Comparison of ENCODE assay signal across 8 cellular contexts in the genomic region with DNA sequence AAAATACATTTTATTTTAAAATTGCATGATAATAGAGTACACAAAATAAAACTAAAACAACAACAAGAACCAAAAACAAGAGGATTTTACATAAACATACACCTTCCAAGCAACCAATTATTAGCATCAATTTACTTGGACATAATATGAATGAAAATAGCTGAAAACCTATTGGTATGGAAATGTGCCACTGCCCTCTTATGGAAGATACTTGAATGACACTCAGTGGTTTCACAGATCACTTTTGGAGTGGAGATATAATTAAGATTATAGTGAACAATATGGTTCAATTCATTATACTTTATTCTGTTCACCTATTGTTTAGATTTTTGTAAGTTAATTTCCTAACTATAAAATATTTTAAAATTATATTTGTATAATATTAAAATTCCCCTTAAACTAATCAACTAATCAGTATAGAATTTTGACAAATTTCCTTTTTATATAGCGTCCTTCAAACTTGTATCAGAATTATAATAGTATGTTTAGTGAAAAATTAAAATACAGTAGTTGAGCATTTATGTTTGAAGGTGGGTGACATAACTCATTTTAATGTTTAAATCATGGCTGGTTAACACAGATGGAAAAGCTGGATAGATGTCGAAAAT.
DNase-seq lines count a peak whose midpoint lies in the region; ATAC-seq and TF ChIP-seq lines count a peak whose summit lies in the region.
"Had no signal": no experiment of that assay in that cellular context is flagged by ENCODE, and none has a peak within 500 bp of the region (broad histone marks: within the 10 kb centered on the region; RNA-seq: fewer than 3 reads in every experiment).

No MANE protein-coding gene starts in this region.

- H3K79me2 ChIP-seq in GM23338 (replicated peaks; ENCODE audit: insufficient read depth): no peaks in the 10 kb centered on the region
- H3K79me2 ChIP-seq in fibroblast of lung (ENCODE audit: control insufficient read depth, insufficient read depth, low read length): no peaks in the 10 kb centered on the region

- H3F3A ChIP-seq in GM23338 (replicated peaks; ENCODE audit: low read depth): no peaks in the 10 kb centered on the region

- no peaks in the 10 kb centered on the region for H3K36me3 Mint-ChIP-seq in GM23338 (ENCODE audit: low read depth)
- H3K36me3 Mint-ChIP-seq: activated naive CD8-positive, alpha-beta T cell treated with anti-CD3 and anti-CD28 coated beads, Interleukin-2, amount 10 ng/mL, durations not matched to agents 7 days and 5 days had no signal

- H3K4me2 ChIP-seq in GM23338: no peak overlapping the region
- H3K4me2 ChIP-seq in fibroblast of lung (ENCODE audit: extremely low read depth, insufficient read depth, low read length): no peak overlapping the region

- no peak overlapping the region for H2AFZ ChIP-seq in GM23338
- no peak overlapping the region for H2AFZ ChIP-seq in fibroblast of lung (ENCODE audit: low read length)

- no peak overlapping the region for H3K4me3 ChIP-seq in GM23338
- H3K4me3 ChIP-seq in fibroblast of lung (replicated peaks in 1 of 4; ENCODE audit: control extremely low read depth in 1 of 4, insufficient read depth in 1 of 4, low read depth in 3 of 4, low read length in 4 of 4): no peak overlapping the region
- no peak overlapping the region for H3K4me3 ChIP-seq in retinal pigment epithelial cell (ENCODE audit: low read length)

- no peak overlapping the region for H3K27ac ChIP-seq in GM23338 (ENCODE audit: low read depth)
- no peak overlapping the region for H3K27ac ChIP-seq in RWPE1
- no peak overlapping the region for H3K27ac ChIP-seq in fibroblast of lung (ENCODE audit: insufficient read depth, low read length)

- H3K27me3 Mint-ChIP-seq in GM23338 (ENCODE audit: insufficient read depth, low read depth, poor library complexity): no peaks in the 10 kb centered on the region

- H3K27me3 ChIP-seq in GM23338 (ENCODE audit: insufficient read depth): no peaks in the 10 kb centered on the region
- H3K27me3 ChIP-seq in fibroblast of lung (ENCODE audit: control insufficient read depth, insufficient read depth, low read length): no peaks in the 10 kb centered on the region

- no peak overlapping the region for H3K27ac Mint-ChIP-seq in GM23338
- H3K27ac Mint-ChIP-seq: activated naive CD8-positive, alpha-beta T cell treated with anti-CD3 and anti-CD28 coated beads, Interleukin-2, amount 10 ng/mL, durations not matched to agents 7 days and 5 days had no signal

- no peaks in the 10 kb centered on the region for H3K4me1 Mint-ChIP-seq in GM23338
- H3K4me1 Mint-ChIP-seq: activated naive CD8-positive, alpha-beta T cell treated with anti-CD3 and anti-CD28 coated beads, Interleukin-2, amount 10 ng/mL, durations not matched to agents 7 days and 5 days had no signal

- POLR2A ChIA-PET in GM10248 (lab: Yijun Ruan, JAX) (no interaction called here), RWPE1 (lab: Yijun Ruan, JAX; ENCODE audit: low non-redundant PET) (interaction anchor here (0.6 kb wide), 1 partner anchor 1198 kb away, joined by 5 read pairs; no protein-coding TSS in a partner anchor)

- H3K4me1 ChIP-seq in GM23338 (ENCODE audit: insufficient read depth) (no peaks in the 10 kb centered on the region), fibroblast of lung (ENCODE audit: control insufficient read depth, extremely low read depth, insufficient read depth, low read length) (no peaks in the 10 kb centered on the region)

- CTCF ChIA-PET in GM10248 (lab: Yijun Ruan, JAX): interaction anchor here (1.5 to 3.0 kb wide), 5 partner anchors 13 to 1016 kb away, joined by 4 to 11 read pairs (median 9); no protein-coding TSS in a partner anchor
- CTCF ChIA-PET in RWPE1 (lab: Yijun Ruan, JAX): interaction anchor here (0.5 to 1.1 kb wide), 12 partner anchors 10 to 576 kb away, joined by 3 to 6 read pairs (median 4); no protein-coding TSS in a partner anchor

- H3K4me3 Mint-ChIP-seq in GM23338: no peak overlapping the region
- H3K4me3 Mint-ChIP-seq: activated naive CD8-positive, alpha-beta T cell treated with anti-CD3 and anti-CD28 coated beads, Interleukin-2, amount 10 ng/mL, durations not matched to agents 7 days and 5 days had no signal

- no peak for ATAC-seq in GM23338

- H3K9me3 ChIP-seq in fibroblast of lung (ENCODE audit: control insufficient read depth, insufficient read depth, low read depth, low read length): no peaks in the 10 kb centered on the region

- peak; percentile 19 for DNase-seq in GM10248 (ENCODE audit: extremely low spot score)
- DNase-seq in GM23338 (ENCODE audit: low spot score): peak; percentile 66
- DNase-seq in Kasumi-1 (lab: John Stamatoyannopoulos, UW): peak; percentile 66
- DNase-seq in RWPE1 (ENCODE audit: low spot score): peak; percentile 45
- DNase-seq in fibroblast of lung (ENCODE audit: low read depth in 2 of 2): peak; percentile 37 to 68
- DNase-seq in retinal pigment epithelial cell (ENCODE audit: low read depth): peak; percentile 14
- DNase-seq in activated CD8-positive, alpha-beta memory T cell treated with anti-CD3 and anti-CD28 coated beads, Interleukin-2, amount 50 U/mL, for 48 hours: no peak
- DNase-seq: activated naive CD8-positive, alpha-beta T cell treated with anti-CD3 and anti-CD28 coated beads, Interleukin-2, amount 10 ng/mL, durations not matched to agents 7 days and 5 days had no signal

- no peaks in the 10 kb centered on the region for H3K9me3 Mint-ChIP-seq in GM23338
- H3K9me3 Mint-ChIP-seq: activated naive CD8-positive, alpha-beta T cell treated with anti-CD3 and anti-CD28 coated beads, Interleukin-2, amount 10 ng/mL, durations not matched to agents 7 days and 5 days had no signal

- H3K9me2 ChIP-seq in GM23338 (ENCODE audit: insufficient read depth): no peaks in the 10 kb centered on the region

- no peak overlapping the region for H3K9ac ChIP-seq in fibroblast of lung (ENCODE audit: insufficient read depth, low read length)

- TF ChIP-seq CTCF in GM10248 (IDR thresholded peaks at IDR 0.05; ENCODE audit: control extremely low read depth, extremely low read depth, low read depth, missing control alignments) (peak; percentile 51), GM23338 (conservative IDR thresholded peaks at IDR 0.05; ENCODE audit: low read depth in 2 of 2) (peak; percentile 79 to 98), RWPE1 (conservative IDR thresholded peaks at IDR 0.05; ENCODE audit: low read depth) (peak; percentile 78), fibroblast of lung (conservative IDR thresholded peaks at IDR 0.05 in 1 of 2, IDR thresholded peaks at IDR 0.05 in 1 of 2; ENCODE audit: low read depth in 1 of 2, low read length in 2 of 2) (peak; percentile 51 to 79), retinal pigment epithelial cell (conservative IDR thresholded peaks at IDR 0.05; ENCODE audit: low read depth, low read length) (peak; percentile 75)

- H4K20me1 ChIP-seq in GM23338 (replicated peaks; ENCODE audit: insufficient read depth): no peaks in the 10 kb centered on the region
- H4K20me1 ChIP-seq in fibroblast of lung (ENCODE audit: control insufficient read depth, extremely low read depth, insufficient read depth, low read length): no peaks in the 10 kb centered on the region

- no peaks in the 10 kb centered on the region for H3K36me3 ChIP-seq in GM23338 (ENCODE audit: insufficient read depth)
- no peaks in the 10 kb centered on the region for H3K36me3 ChIP-seq in fibroblast of lung (ENCODE audit: control insufficient read depth, insufficient read depth, low read length)

TF ChIP-seq in GM23338, 12 proteins besides CTCF, POLR2A, EP300 and RAD21 (continues in another document):
- TF ChIP-seq EZH2phosphoT487 (IDR thresholded peaks at IDR 0.05; ENCODE audit: unreplicated experiment): no peak
- TF ChIP-seq ZNF114 (CRISPR knock-in tag; IDR thresholded peaks at IDR 0.05): no peak
- TF ChIP-seq CREB1 (CRISPR knock-in tag; IDR thresholded peaks at IDR 0.05; ENCODE audit: low read depth): no peak
- no peak for TF ChIP-seq STAT1 (IDR thresholded peaks at IDR 0.05; ENCODE audit: unreplicated experiment)
- TF ChIP-seq, protein P1, sequence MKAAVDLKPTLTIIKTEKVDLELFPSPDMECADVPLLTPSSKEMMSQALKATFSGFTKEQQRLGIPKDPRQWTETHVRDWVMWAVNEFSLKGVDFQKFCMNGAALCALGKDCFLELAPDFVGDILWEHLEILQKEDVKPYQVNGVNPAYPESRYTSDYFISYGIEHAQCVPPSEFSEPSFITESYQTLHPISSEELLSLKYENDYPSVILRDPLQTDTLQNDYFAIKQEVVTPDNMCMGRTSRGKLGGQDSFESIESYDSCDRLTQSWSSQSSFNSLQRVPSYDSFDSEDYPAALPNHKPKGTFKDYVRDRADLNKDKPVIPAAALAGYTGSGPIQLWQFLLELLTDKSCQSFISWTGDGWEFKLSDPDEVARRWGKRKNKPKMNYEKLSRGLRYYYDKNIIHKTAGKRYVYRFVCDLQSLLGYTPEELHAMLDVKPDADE (IDR thresholded peaks at IDR 0.05): no peak
